6 cellular contexts compared by ENCODE assay signal in the genomic region with DNA sequence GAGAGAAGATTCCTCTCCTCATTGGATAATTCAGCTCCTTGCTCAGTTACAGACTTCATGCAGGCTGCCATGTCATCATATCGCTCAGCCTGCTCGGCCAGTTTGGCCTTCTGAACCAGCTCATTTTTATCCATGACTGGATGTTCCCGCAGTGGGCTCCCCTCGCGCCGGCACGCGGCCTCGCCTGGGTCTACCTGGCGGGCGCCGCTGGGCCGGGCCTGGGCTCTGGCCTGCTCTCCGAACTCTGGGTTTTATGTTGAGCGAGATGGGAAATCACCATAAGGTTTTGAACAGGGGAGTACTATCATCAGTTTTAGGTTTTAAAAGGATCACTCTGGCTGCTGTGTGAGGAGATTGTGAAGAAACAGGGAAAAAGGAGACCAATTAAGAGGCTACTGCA. TPM values are rescaled to one million over a fixed set of nuclear protein-coding genes. Genes with fewer than 3 reads are reported as not detected.
"Had no signal": no experiment of that assay in that cellular context is flagged by ENCODE, and none has a peak within 500 bp of the region (broad histone marks: within the 10 kb centered on the region; RNA-seq: fewer than 3 reads in every experiment).

No MANE protein-coding gene starts in this region.

RNA-seq across cellular contexts. Expression of gene GPR34, which starts 12.4 kb away (rescaled TPM):
- total RNA-seq: kidney epithelial cell, lung microvascular endothelial cell, mammary epithelial cell, mesothelial cell of epicardium had no signal
- polyA plus RNA-seq: keratinocyte, mammary epithelial cell had no signal

RNA-seq across cellular contexts. Expression of gene GPR82, which starts 47.6 kb away (rescaled TPM):
- total RNA-seq: kidney epithelial cell, lung microvascular endothelial cell, mammary epithelial cell, mesothelial cell of epicardium, myocyte had no signal
- polyA plus RNA-seq: keratinocyte, mammary epithelial cell had no signal
